Comparison of ENCODE assay signal across 1 cellular context in genomic region chr6:20467437-20467836, GRCh38.
TF ChIP-seq lines count a peak whose summit lies in the region.

No MANE protein-coding gene starts in this region.

TF ChIP-seq in WTC11, 78 proteins besides CTCF, POLR2A, EP300 and RAD21 (continued from another document):
- TF ChIP-seq AFF4 (CRISPR knock-in tag; IDR thresholded peaks at IDR 0.05; ENCODE audit: borderline replicate concordance) = no peak
